1 cellular context compared by ENCODE assay signal in genomic region chr1:1461721-1462317, GRCh38.
TF ChIP-seq lines count a peak whose summit lies in the region.

No MANE protein-coding gene starts in this region.

TF ChIP-seq in GM12878, 131 proteins besides CTCF, POLR2A, EP300 and RAD21:
- no peak for TF ChIP-seq NFXL1 (IDR thresholded peaks at IDR 0.05; ENCODE audit: borderline replicate concordance)
- TF ChIP-seq ASH2L (IDR thresholded peaks at IDR 0.05; ENCODE audit: borderline replicate concordance, low read depth), result no peak
- TF ChIP-seq MLLT1 (IDR thresholded peaks at IDR 0.05), result peak; percentile 51; the same call in 1 of the 2 replicates
